ENCODE assay signal across 11 cellular contexts in genomic region chr5:123700624-123701023, GRCh38.
A peak's percentile ranks its signal among the peaks of the same experiment; 100 is the strongest.
DNase-seq lines count a peak whose midpoint lies in the region; ATAC-seq, FAIRE-seq and TF ChIP-seq lines count a peak whose summit lies in the region.
"Had no signal": no experiment of that assay in that cellular context is flagged by ENCODE, and none has a peak within 500 bp of the region (broad histone marks: within the 10 kb centered on the region; RNA-seq: fewer than 3 reads in every experiment).

No MANE protein-coding gene starts in this region.

- H3K27me3 Mint-ChIP-seq in Calu3 (ENCODE audit: unreplicated experiment) (no peaks in the 10 kb centered on the region), mesothelial cell of epicardium (ENCODE audit: low read depth) (no peaks in the 10 kb centered on the region)
- H3K27me3 Mint-ChIP-seq: activated naive CD8-positive, alpha-beta T cell treated with anti-CD3 and anti-CD28 coated beads, Interleukin-2, amount 10 ng/mL, durations not matched to agents 7 days and 5 days had no signal

- FAIRE-seq in pancreas (lab: Jason Lieb, UNC) (peak; percentile 51), GM12892 (lab: Jason Lieb, UNC) (no peak)

- peak; percentile 42 for DNase-seq in Calu3
- DNase-seq in RWPE1 (ENCODE audit: low spot score) = peak; percentile 92
- peak; percentile 98 for DNase-seq in fibroblast of peridontal ligament (ENCODE audit: extremely low read depth)
- no peak for DNase-seq in pancreas
- no peak for DNase-seq in mesothelial cell of epicardium (ENCODE audit: low spot score in 2 of 2, unreplicated experiment in 2 of 2)
- DNase-seq in adrenal gland = no peak
- DNase-seq in cerebellar cortex (ENCODE audit: low spot score) = no peak
- DNase-seq in GM12892 (ENCODE audit: insufficient read length) = no peak
- DNase-seq: activated naive CD8-positive, alpha-beta T cell treated with anti-CD3 and anti-CD28 coated beads, Interleukin-2, amount 10 ng/mL, durations not matched to agents 7 days and 5 days; midbrain; MV-4-11 had no signal

- H3K27ac Mint-ChIP-seq in Calu3 (ENCODE audit: unreplicated experiment) (peak overlapping the region; percentile 60), mesothelial cell of epicardium (no peak overlapping the region)
- H3K27ac Mint-ChIP-seq: activated naive CD8-positive, alpha-beta T cell treated with anti-CD3 and anti-CD28 coated beads, Interleukin-2, amount 10 ng/mL, durations not matched to agents 7 days and 5 days had no signal

- H3K4me3 Mint-ChIP-seq in Calu3 (ENCODE audit: low read depth, unreplicated experiment) (no peak overlapping the region), mesothelial cell of epicardium (no peak overlapping the region)
- H3K4me3 Mint-ChIP-seq: activated naive CD8-positive, alpha-beta T cell treated with anti-CD3 and anti-CD28 coated beads, Interleukin-2, amount 10 ng/mL, durations not matched to agents 7 days and 5 days had no signal

- POLR2A ChIA-PET in RWPE1 (lab: Yijun Ruan, JAX; ENCODE audit: low non-redundant PET) = no interaction called here

- WGBS in pancreas, 2 donors = 59 to 73% methylated on average over 4 of the region's 4 CpGs
- WGBS in adrenal gland, 4 donors = 50 to 65% (median 53%) methylated on average over 4 of the region's 4 CpGs

- no peaks in the 10 kb centered on the region for H3K27me3 ChIP-seq in pancreas
- no peaks in the 10 kb centered on the region for H3K27me3 ChIP-seq in adrenal gland

- H3K36me3 ChIP-seq in pancreas (no peaks in the 10 kb centered on the region), adrenal gland (replicated peaks in 1 of 2) (no peaks in the 10 kb centered on the region)

- H3K4me3 ChIP-seq in pancreas (no peak overlapping the region), adrenal gland (no peak overlapping the region)

- H3K27ac ChIP-seq in RWPE1 (no peak overlapping the region), pancreas (no peak overlapping the region), adrenal gland (peak overlapping the region in 1 of 5 donors; percentile 49)

- peaks cover 9% of the 10 kb centered on the region for H3K4me1 Mint-ChIP-seq in Calu3 (ENCODE audit: low read depth, unreplicated experiment)
- no peaks in the 10 kb centered on the region for H3K4me1 Mint-ChIP-seq in mesothelial cell of epicardium
- H3K4me1 Mint-ChIP-seq: activated naive CD8-positive, alpha-beta T cell treated with anti-CD3 and anti-CD28 coated beads, Interleukin-2, amount 10 ng/mL, durations not matched to agents 7 days and 5 days had no signal

- intact Hi-C loops in Calu3 (cut with micrococcal nuclease; ENCODE audit: unreplicated experiment) = no loop called here
- intact Hi-C loops in pancreas (cut with DNase I) = no loop called here
- intact Hi-C loops in adrenal gland (cut with DNase I) = no loop called here

- no TSS peak for BruUV-seq in Calu3 (replicated peaks; lab: Mats Ljungman, UMichigan)

- no peaks in the 10 kb centered on the region for H3K9me3 Mint-ChIP-seq in Calu3 (ENCODE audit: low read depth, unreplicated experiment)
- H3K9me3 Mint-ChIP-seq in mesothelial cell of epicardium = peaks cover 10% of the 10 kb centered on the region

- peak in 3 of 4 donors; percentile 26 to 62 (median 56) for ATAC-seq in pancreas

- CTCF ChIA-PET in Calu3 (lab: Charles Lee) = interaction anchor here (1.3 kb wide), 1 partner anchor 8 kb away, joined by 3 read pairs; no protein-coding TSS in a partner anchor
- CTCF ChIA-PET in RWPE1 (lab: Yijun Ruan, JAX) = no interaction called here

- TF ChIP-seq POLR2A in adrenal gland (IDR thresholded peaks at IDR 0.05) (no peak), GM12892 (IDR thresholded peaks at IDR 0.05; ENCODE audit: low read depth, low read length) (no peak)

- H3K9me3 ChIP-seq in pancreas (no peaks in the 10 kb centered on the region), adrenal gland (replicated peaks in 1 of 3) (no peaks in the 10 kb centered on the region)

- H3K36me3 Mint-ChIP-seq in Calu3 (ENCODE audit: insufficient read depth, unreplicated experiment) = no peaks in the 10 kb centered on the region
- H3K36me3 Mint-ChIP-seq in mesothelial cell of epicardium = no peaks in the 10 kb centered on the region
- H3K36me3 Mint-ChIP-seq: activated naive CD8-positive, alpha-beta T cell treated with anti-CD3 and anti-CD28 coated beads, Interleukin-2, amount 10 ng/mL, durations not matched to agents 7 days and 5 days had no signal

- TF ChIP-seq CTCF in Calu3 (IDR thresholded peaks at IDR 0.05; ENCODE audit: unreplicated experiment) (no peak), RWPE1 (conservative IDR thresholded peaks at IDR 0.05; ENCODE audit: low read depth) (no peak), pancreas (IDR thresholded peaks at IDR 0.05) (no peak), mesothelial cell of epicardium (IDR thresholded peaks at IDR 0.05; ENCODE audit: unreplicated experiment) (no peak), adrenal gland (IDR thresholded peaks at IDR 0.05) (no peak)

- H3K4me1 ChIP-seq in pancreas (no peaks in the 10 kb centered on the region), adrenal gland (replicated peaks in 1 of 2) (no peaks in the 10 kb centered on the region)

Comparison
In these comparisons a context has a peak if more than half of its experiments do, and no peak if none do; other contexts are left out.
1. DNase-seq: peak in Calu3 (single experiment), RWPE1 (single experiment) and fibroblast of peridontal ligament (single experiment); none in pancreas (0 of 6), mesothelial cell of epicardium (0 of 2), adrenal gland (0 of 7), cerebellar cortex (single experiment) and GM12892 (single experiment).